ENCODE assay signal across 9 cellular contexts in the genomic region with DNA sequence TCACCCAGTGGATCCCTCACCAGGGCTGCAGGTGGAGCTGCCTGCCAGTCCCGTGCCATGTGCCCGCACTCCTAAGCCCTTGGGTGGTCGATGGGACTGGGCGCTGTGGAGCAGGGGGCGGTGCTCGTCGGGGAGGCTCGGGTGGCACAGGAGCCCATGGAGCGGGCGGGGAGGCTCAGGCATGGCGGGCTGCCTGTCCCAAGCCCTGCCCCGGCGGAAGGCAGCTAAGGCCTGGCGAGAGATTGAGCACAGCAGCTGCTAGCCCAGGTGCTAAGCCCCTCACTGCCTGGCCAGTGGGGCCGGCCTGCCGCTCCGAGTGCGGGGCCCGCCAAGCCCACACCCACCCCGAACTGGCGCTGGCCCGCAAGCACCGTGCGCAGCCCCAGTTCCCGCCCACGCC.
"Had no signal": no experiment of that assay in that cellular context is flagged by ENCODE, and none has a peak within 500 bp of the region (broad histone marks: within the 10 kb centered on the region; RNA-seq: fewer than 3 reads in every experiment).

No MANE protein-coding gene starts in this region.

- H3K36me3 ChIP-seq: HAP-1 had no signal

- H2AFZ ChIP-seq: GM23248, GM23338 had no signal

- DNase-seq: GM23248, GOT3, H7, H9, HCEC 1CT, HFFc6 had no signal

- ATAC-seq: GM23338, HCT116 had no signal

- H3K4me2 ChIP-seq: GM23338 had no signal

- H3K9ac ChIP-seq: GM23248 had no signal

- H3K4me3 ChIP-seq: GM23248, GM23338, HAP-1 had no signal

- H3K9me3 ChIP-seq: HAP-1 had no signal

- H3K27ac ChIP-seq: GM23248 had no signal
